31 cellular contexts compared by ENCODE assay signal in genomic region chr20:51009303-51010042, GRCh38. TPM values are rescaled to one million over a fixed set of nuclear protein-coding genes. Genes with fewer than 3 reads are reported as not detected.
"Had no signal": no experiment of that assay in that cellular context is flagged by ENCODE, and none has a peak within 500 bp of the region (broad histone marks: within the 10 kb centered on the region; RNA-seq: fewer than 3 reads in every experiment).

No MANE protein-coding gene starts in this region.

- H3K36me3 ChIP-seq: ascending aorta, breast epithelium, colonic mucosa, gastrocnemius medialis, heart left ventricle had no signal

- H3K4me1 Mint-ChIP-seq: activated CD4-positive, alpha-beta memory T cell treated with anti-CD3 and anti-CD28 coated beads, Interleukin-2, amount 10 ng/mL, durations not matched to agents 7 days and 5 days; activated CD4-positive, alpha-beta T cell treated with anti-CD3 and anti-CD28 coated beads, Interleukin-2, amount 10 ng/mL, durations not matched to agents 7 days and 5 days; activated naive CD4-positive, alpha-beta T cell treated with anti-CD3 and anti-CD28 coated beads, Interleukin-2, amount 10 ng/mL, durations not matched to agents 7 days and 5 days; activated naive CD8-positive, alpha-beta T cell treated with anti-CD3 and anti-CD28 coated beads, Interleukin-2, amount 10 ng/mL, durations not matched to agents 7 days and 5 days had no signal

- H3K4me3 ChIP-seq: ascending aorta, breast epithelium, cardiac muscle cell, colonic mucosa, gastrocnemius medialis, heart left ventricle had no signal

- ATAC-seq: activated naive CD4-positive, alpha-beta T cell treated with anti-CD3 and anti-CD28 coated beads, Interleukin-2, amount 50 U/mL, for 72 hours; activated T-cell treated with anti-CD3 and anti-CD28 coated beads, Interleukin-2, amount 50 U/mL, for 72 hours; esophagus mucosa; gastrocnemius medialis; heart left ventricle; WTC11 had no signal

- H3K9me3 ChIP-seq: ascending aorta, breast epithelium, colonic mucosa, gastrocnemius medialis, heart left ventricle had no signal

- H3K4me1 ChIP-seq: ascending aorta, breast epithelium, colonic mucosa, gastrocnemius medialis, heart left ventricle had no signal

- H3K27me3 ChIP-seq: ascending aorta, breast epithelium, cardiac muscle cell, colonic mucosa had no signal

- H3K27ac Mint-ChIP-seq: activated CD4-positive, alpha-beta memory T cell treated with anti-CD3 and anti-CD28 coated beads, Interleukin-2, amount 10 ng/mL, durations not matched to agents 7 days and 5 days; activated CD4-positive, alpha-beta T cell treated with anti-CD3 and anti-CD28 coated beads, Interleukin-2, amount 10 ng/mL, durations not matched to agents 7 days and 5 days; activated naive CD4-positive, alpha-beta T cell treated with anti-CD3 and anti-CD28 coated beads, Interleukin-2, amount 10 ng/mL, durations not matched to agents 7 days and 5 days; activated naive CD4-positive, alpha-beta T cell treated with anti-CD3 and anti-CD28 coated beads, Interleukin-2, amount 50 U/mL, for 72 hours; activated naive CD8-positive, alpha-beta T cell treated with anti-CD3 and anti-CD28 coated beads, Interleukin-2, amount 10 ng/mL, durations not matched to agents 7 days and 5 days; activated T-cell treated with anti-CD3 and anti-CD28 coated beads, Interleukin-2, amount 50 U/mL, for 24 hours; activated T-cell treated with anti-CD3 and anti-CD28 coated beads, Interleukin-2, amount 50 U/mL, for 72 hours; brain; WTC11 had no signal

- H3K4me3 Mint-ChIP-seq: activated CD4-positive, alpha-beta memory T cell treated with anti-CD3 and anti-CD28 coated beads, Interleukin-2, amount 10 ng/mL, durations not matched to agents 7 days and 5 days; activated CD4-positive, alpha-beta T cell treated with anti-CD3 and anti-CD28 coated beads, Interleukin-2, amount 10 ng/mL, durations not matched to agents 7 days and 5 days; activated naive CD4-positive, alpha-beta T cell treated with anti-CD3 and anti-CD28 coated beads, Interleukin-2, amount 10 ng/mL, durations not matched to agents 7 days and 5 days; activated naive CD8-positive, alpha-beta T cell treated with anti-CD3 and anti-CD28 coated beads, Interleukin-2, amount 10 ng/mL, durations not matched to agents 7 days and 5 days; activated T-cell treated with anti-CD3 and anti-CD28 coated beads, Interleukin-2, amount 50 U/mL, for 24 hours; activated T-cell treated with anti-CD3 and anti-CD28 coated beads, Interleukin-2, amount 50 U/mL, for 72 hours; brain; WTC11 had no signal

- H3K9me3 Mint-ChIP-seq: activated CD4-positive, alpha-beta memory T cell treated with anti-CD3 and anti-CD28 coated beads, Interleukin-2, amount 10 ng/mL, durations not matched to agents 7 days and 5 days; activated CD4-positive, alpha-beta T cell treated with anti-CD3 and anti-CD28 coated beads, Interleukin-2, amount 10 ng/mL, durations not matched to agents 7 days and 5 days; activated naive CD4-positive, alpha-beta T cell treated with anti-CD3 and anti-CD28 coated beads, Interleukin-2, amount 10 ng/mL, durations not matched to agents 7 days and 5 days; activated naive CD4-positive, alpha-beta T cell treated with anti-CD3 and anti-CD28 coated beads, Interleukin-2, amount 50 U/mL, for 72 hours; activated naive CD8-positive, alpha-beta T cell treated with anti-CD3 and anti-CD28 coated beads, Interleukin-2, amount 10 ng/mL, durations not matched to agents 7 days and 5 days; activated T-cell treated with anti-CD3 and anti-CD28 coated beads, Interleukin-2, amount 50 U/mL, for 24 hours; activated T-cell treated with anti-CD3 and anti-CD28 coated beads, Interleukin-2, amount 50 U/mL, for 72 hours; brain; WTC11 had no signal

- H3K27ac ChIP-seq: ascending aorta, breast epithelium, cardiac muscle cell, colonic mucosa, gastrocnemius medialis, heart left ventricle, VCaP had no signal

- H3K36me3 Mint-ChIP-seq: activated naive CD4-positive, alpha-beta T cell treated with anti-CD3 and anti-CD28 coated beads, Interleukin-2, amount 10 ng/mL, durations not matched to agents 7 days and 5 days; activated naive CD4-positive, alpha-beta T cell treated with anti-CD3 and anti-CD28 coated beads, Interleukin-2, amount 50 U/mL, for 72 hours; activated naive CD8-positive, alpha-beta T cell treated with anti-CD3 and anti-CD28 coated beads, Interleukin-2, amount 10 ng/mL, durations not matched to agents 7 days and 5 days had no signal

- FAIRE-seq: endometrium had no signal

- DNase-seq: activated CD4-positive, alpha-beta memory T cell treated with anti-CD3 and anti-CD28 coated beads, Interleukin-2, amount 10 ng/mL, durations not matched to agents 7 days and 5 days; activated CD4-positive, alpha-beta T cell treated with anti-CD3 and anti-CD28 coated beads for 1 hour; activated CD4-positive, alpha-beta T cell treated with anti-CD3 and anti-CD28 coated beads for 4 hours; activated CD4-positive, alpha-beta T cell treated with anti-CD3 and anti-CD28 coated beads, Interleukin-2, amount 10 ng/mL, durations not matched to agents 7 days and 5 days; activated CD4-positive, alpha-beta T cell treated with anti-CD3 and anti-CD28 coated beads, Interleukin-2, amount 50 U/mL, for 4 hours; activated CD8-positive, alpha-beta memory T cell treated with anti-CD3 and anti-CD28 coated beads, Interleukin-2, amount 50 U/mL, for 48 hours; activated gamma-delta T cell; activated naive CD4-positive, alpha-beta T cell; activated naive CD4-positive, alpha-beta T cell treated with anti-CD3 and anti-CD28 coated beads, Interleukin-2, amount 10 ng/mL, durations not matched to agents 7 days and 5 days; activated naive CD8-positive, alpha-beta T cell treated with anti-CD3 and anti-CD28 coated beads, Interleukin-2, amount 10 ng/mL, durations not matched to agents 7 days and 5 days; activated T-cell treated with anti-CD3 and anti-CD28 coated beads for 4 hours; activated T-cell treated with anti-CD3 and anti-CD28 coated beads, Interleukin-2, amount 50 U/mL, for 24 hours; activated T-cell treated with anti-CD3 and anti-CD28 coated beads, Interleukin-2, amount 50 U/mL, for 72 hours; central memory CD4-positive, alpha-beta T cell; cerebellar nuclear complex; effector CD8-positive, alpha-beta T cell; foreskin fibroblast; gastrocnemius medialis; glutamatergic neuron; heart left ventricle; T-helper 2 cell had no signal

RNA-seq across cellular contexts. Expression of gene KCNG1, which starts 13.4 kb away (rescaled TPM):
- total RNA-seq: activated CD4-positive, alpha-beta T cell treated with anti-CD3 and anti-CD28 coated beads, Interleukin-2, amount 10 ng/mL, durations not matched to agents 7 days and 5 days; activated naive CD8-positive, alpha-beta T cell treated with anti-CD3 and anti-CD28 coated beads, Interleukin-2, amount 10 ng/mL, durations not matched to agents 7 days and 5 days; gastrocnemius medialis had no signal
